ENCODE assay signal across 8 cellular contexts in the genomic region with DNA sequence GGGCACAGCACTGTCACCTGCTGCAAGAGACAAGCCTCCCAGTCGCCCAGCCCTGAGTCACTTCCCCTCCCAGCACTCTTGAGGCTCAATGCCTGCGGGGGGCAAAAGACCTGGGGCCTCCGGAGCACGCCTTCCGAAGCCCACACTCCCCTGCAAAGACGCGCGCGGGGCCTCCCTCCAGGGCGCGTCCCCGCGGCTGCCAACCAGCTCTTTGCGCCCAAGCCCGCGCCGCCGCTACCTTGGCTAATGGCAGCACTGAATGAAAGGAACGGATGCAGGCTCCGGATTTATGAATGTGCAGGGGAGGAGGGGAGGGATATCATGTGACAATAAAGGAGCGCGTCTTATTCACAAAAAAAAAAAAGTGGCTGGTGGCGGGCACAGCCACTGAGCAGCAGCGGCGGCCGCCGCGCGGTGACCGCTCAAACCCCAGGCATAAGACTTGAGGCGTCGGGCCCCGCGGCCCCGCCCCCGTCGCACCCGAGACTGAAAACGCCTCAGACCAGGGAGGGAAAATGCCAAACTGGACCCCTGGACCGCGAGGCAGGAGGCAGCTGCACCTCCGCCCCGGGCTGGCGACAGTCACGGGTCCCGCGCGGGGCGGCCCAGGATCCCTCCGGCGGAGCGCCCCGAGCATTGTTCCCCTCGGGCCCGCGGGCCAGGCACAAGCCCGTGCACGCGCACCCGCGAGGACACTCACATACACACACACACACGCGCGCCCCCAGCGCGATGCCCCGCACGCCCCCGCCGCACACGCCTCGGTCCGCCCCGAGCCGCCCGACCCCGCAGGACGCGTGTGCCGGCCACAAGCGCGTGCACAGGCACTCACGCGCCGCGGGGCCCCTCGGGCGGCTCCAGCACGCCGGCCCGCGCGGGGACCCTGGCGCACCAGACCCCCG. TPM values are rescaled to one million over a fixed set of nuclear protein-coding genes. Genes with fewer than 3 reads are reported as not detected.
DNase-seq lines count a peak whose midpoint lies in the region; ATAC-seq and TF ChIP-seq lines count a peak whose summit lies in the region.

No MANE protein-coding gene starts in this region.

- peaks cover 54% of the 10 kb centered on the region for H3K27me3 Mint-ChIP-seq in activated naive CD8-positive, alpha-beta T cell treated with anti-CD3 and anti-CD28 coated beads, Interleukin-2, amount 50 U/mL, for 24 hours

- H3K4me3 Mint-ChIP-seq in activated naive CD8-positive, alpha-beta T cell treated with anti-CD3 and anti-CD28 coated beads, Interleukin-2, amount 50 U/mL, for 24 hours = peak overlapping the region; percentile 86

- peak; percentile 13; the same call in 1 of the 2 replicates for TF ChIP-seq CTCF in HEK293 (tag by site-specific recombination; IDR thresholded peaks at IDR 0.05)
- TF ChIP-seq CTCF in NB4 (IDR thresholded peaks at IDR 0.05; ENCODE audit: low read depth, low read length) = no peak
- peak in 1 of 2 donors; percentile 22 for TF ChIP-seq CTCF in right atrium auricular region (IDR thresholded peaks at IDR 0.05)
- TF ChIP-seq CTCF in vagina (IDR thresholded peaks at IDR 0.05) = no peak

- TF ChIP-seq POLR2A in NB4 (IDR thresholded peaks at IDR 0.05; ENCODE audit: extremely low read depth, insufficient read length) (no peak), vagina (IDR thresholded peaks at IDR 0.05) (no peak)

- intact Hi-C loops in posterior vena cava (cut with DNase I) (loop anchor here (2.0 to 10.0 kb wide), 3 partner anchors 124 to 136 kb away; no protein-coding TSS in a partner anchor), vagina (cut with DNase I) (loop anchor here (5.0 to 10.0 kb wide), 3 partner anchors 166 to 376 kb away; a partner anchor contains a TSS)

- no peaks in the 10 kb centered on the region for H3K36me3 ChIP-seq in HEK293 (ENCODE audit: control insufficient read depth in 2 of 2, insufficient read depth in 1 of 2, low read length in 2 of 2)
- H3K36me3 ChIP-seq in SK-N-MC (ENCODE audit: insufficient read depth, low read length) = peaks cover 3% of the 10 kb centered on the region; the same call in 1 of the 2 replicates
- no peaks in the 10 kb centered on the region for H3K36me3 ChIP-seq in right atrium auricular region
- no peaks in the 10 kb centered on the region for H3K36me3 ChIP-seq in vagina

- peaks cover 19% of the 10 kb centered on the region for H3K4me1 Mint-ChIP-seq in activated naive CD8-positive, alpha-beta T cell treated with anti-CD3 and anti-CD28 coated beads, Interleukin-2, amount 50 U/mL, for 24 hours

- CTCF ChIA-PET in HEK293 (lab: Yijun Ruan, JAX) = interaction anchor here (0.7 kb wide), 1 partner anchor 74 kb away, joined by 3 read pairs; no protein-coding TSS in a partner anchor

- DNase-seq in Daoy (ENCODE audit: low read depth) = peak; percentile 85
- DNase-seq in NB4 (ENCODE audit: low read depth) = peak; percentile 98
- DNase-seq in SK-N-MC (ENCODE audit: low read depth, low spot score) = no peak
- peak; percentile 63 for DNase-seq in activated naive CD8-positive, alpha-beta T cell treated with anti-CD3 and anti-CD28 coated beads, Interleukin-2, amount 50 U/mL, for 24 hours
- DNase-seq in right atrium auricular region (ENCODE audit: low spot score) = peak; percentile 63
- peak; percentile 84 for DNase-seq in posterior vena cava (ENCODE audit: low spot score)
- DNase-seq in vagina (ENCODE audit: extremely low spot score in 2 of 2) = peak in 1 of 2 donors; percentile 72

- POLR2A ChIA-PET in HEK293 (lab: Yijun Ruan, JAX) = interaction anchor here (0.6 to 2.6 kb wide), 9 partner anchors 9 to 203 kb away, joined by 3 to 14 read pairs (median 4); a partner anchor contains a TSS

- no peaks in the 10 kb centered on the region for H3K36me3 Mint-ChIP-seq in activated naive CD8-positive, alpha-beta T cell treated with anti-CD3 and anti-CD28 coated beads, Interleukin-2, amount 50 U/mL, for 24 hours (ENCODE audit: low read depth)

- peak; percentile 73 for ATAC-seq in activated naive CD8-positive, alpha-beta T cell treated with anti-CD3 and anti-CD28 coated beads, Interleukin-2, amount 50 U/mL, for 24 hours

- H3K9me3 ChIP-seq in HEK293 (ENCODE audit: control insufficient read depth, insufficient read depth, low read depth, low read length) (no peaks in the 10 kb centered on the region), SK-N-MC (ENCODE audit: low read depth, low read length) (no peaks in the 10 kb centered on the region), right atrium auricular region (no peaks in the 10 kb centered on the region), vagina (no peaks in the 10 kb centered on the region)

- H3K27ac Mint-ChIP-seq in activated naive CD8-positive, alpha-beta T cell treated with anti-CD3 and anti-CD28 coated beads, Interleukin-2, amount 50 U/mL, for 24 hours = no peak overlapping the region

- H3K4me1 ChIP-seq in HEK293 (ENCODE audit: control insufficient read depth, insufficient read depth, low read length) (peaks cover 10% of the 10 kb centered on the region), right atrium auricular region (peaks cover 0 to 43% of the 10 kb centered on the region in 2 donors), vagina (peaks cover 32% of the 10 kb centered on the region)

- H3K4me3 ChIP-seq in HEK293 (ENCODE audit: low read depth, low read length) (peak overlapping the region; percentile 83), NB4 (ENCODE audit: low read depth, low read length) (peak overlapping the region; percentile 78), SK-N-MC (peak overlapping the region; percentile 92), right atrium auricular region (peak overlapping the region; percentile 76 to 97), vagina (peak overlapping the region; percentile 73 to 91)

- peak overlapping the region; percentile 73 for H3K9ac ChIP-seq in SK-N-MC (ENCODE audit: insufficient read length)

- H3K27me3 ChIP-seq in right atrium auricular region = no peaks in the 10 kb centered on the region
- H3K27me3 ChIP-seq in vagina = no peaks in the 10 kb centered on the region

- no peaks in the 10 kb centered on the region for H3K9me3 Mint-ChIP-seq in activated naive CD8-positive, alpha-beta T cell treated with anti-CD3 and anti-CD28 coated beads, Interleukin-2, amount 50 U/mL, for 24 hours

- peak overlapping the region; percentile 95 for H3K27ac ChIP-seq in HEK293 (ENCODE audit: extremely low read depth, low read depth, low read length)
- no peak overlapping the region for H3K27ac ChIP-seq in SK-N-MC
- peak overlapping the region; percentile 93 to 97 for H3K27ac ChIP-seq in right atrium auricular region
- peak overlapping the region; percentile 94 for H3K27ac ChIP-seq in vagina

TF ChIP-seq in HEK293, 187 proteins besides CTCF, POLR2A, EP300 and RAD21 (continues in another document):
- TF ChIP-seq, protein P1, sequence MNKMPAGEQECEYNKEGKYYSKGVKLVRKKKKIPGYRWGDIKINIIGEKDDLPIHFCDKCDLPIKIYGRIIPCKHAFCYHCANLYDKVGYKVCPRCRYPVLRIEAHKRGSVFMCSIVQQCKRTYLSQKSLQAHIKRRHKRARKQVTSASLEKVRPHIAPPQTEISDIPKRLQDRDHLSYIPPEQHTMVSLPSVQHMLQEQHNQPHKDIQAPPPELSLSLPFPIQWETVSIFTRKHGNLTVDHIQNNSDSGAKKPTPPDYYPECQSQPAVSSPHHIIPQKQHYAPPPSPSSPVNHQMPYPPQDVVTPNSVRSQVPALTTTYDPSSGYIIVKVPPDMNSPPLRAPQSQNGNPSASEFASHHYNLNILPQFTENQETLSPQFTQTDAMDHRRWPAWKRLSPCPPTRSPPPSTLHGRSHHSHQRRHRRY (tag by site-specific recombination; IDR thresholded peaks at IDR 0.05) = no peak
- no peak for TF ChIP-seq GFI1B (tag by site-specific recombination; IDR thresholded peaks at IDR 0.05)
- TF ChIP-seq ZNF341 (tag by site-specific recombination; IDR thresholded peaks at IDR 0.05; ENCODE audit: low read depth) = peak; percentile 91
- TF ChIP-seq, protein P2, sequence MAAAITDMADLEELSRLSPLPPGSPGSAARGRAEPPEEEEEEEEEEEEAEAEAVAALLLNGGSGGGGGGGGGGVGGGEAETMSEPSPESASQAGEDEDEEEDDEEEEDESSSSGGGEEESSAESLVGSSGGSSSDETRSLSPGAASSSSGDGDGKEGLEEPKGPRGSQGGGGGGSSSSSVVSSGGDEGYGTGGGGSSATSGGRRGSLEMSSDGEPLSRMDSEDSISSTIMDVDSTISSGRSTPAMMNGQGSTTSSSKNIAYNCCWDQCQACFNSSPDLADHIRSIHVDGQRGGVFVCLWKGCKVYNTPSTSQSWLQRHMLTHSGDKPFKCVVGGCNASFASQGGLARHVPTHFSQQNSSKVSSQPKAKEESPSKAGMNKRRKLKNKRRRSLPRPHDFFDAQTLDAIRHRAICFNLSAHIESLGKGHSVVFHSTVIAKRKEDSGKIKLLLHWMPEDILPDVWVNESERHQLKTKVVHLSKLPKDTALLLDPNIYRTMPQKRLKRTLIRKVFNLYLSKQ (tag by site-specific recombination; IDR thresholded peaks at IDR 0.05; ENCODE audit: borderline replicate concordance) = no peak
- TF ChIP-seq ZBTB48 (tag by site-specific recombination; IDR thresholded peaks at IDR 0.05) = no peak; the same call in 1 of the 2 replicates
- TF ChIP-seq ZNF701 (tag by site-specific recombination; IDR thresholded peaks at IDR 0.05) = no peak
- TF ChIP-seq, protein P3, sequence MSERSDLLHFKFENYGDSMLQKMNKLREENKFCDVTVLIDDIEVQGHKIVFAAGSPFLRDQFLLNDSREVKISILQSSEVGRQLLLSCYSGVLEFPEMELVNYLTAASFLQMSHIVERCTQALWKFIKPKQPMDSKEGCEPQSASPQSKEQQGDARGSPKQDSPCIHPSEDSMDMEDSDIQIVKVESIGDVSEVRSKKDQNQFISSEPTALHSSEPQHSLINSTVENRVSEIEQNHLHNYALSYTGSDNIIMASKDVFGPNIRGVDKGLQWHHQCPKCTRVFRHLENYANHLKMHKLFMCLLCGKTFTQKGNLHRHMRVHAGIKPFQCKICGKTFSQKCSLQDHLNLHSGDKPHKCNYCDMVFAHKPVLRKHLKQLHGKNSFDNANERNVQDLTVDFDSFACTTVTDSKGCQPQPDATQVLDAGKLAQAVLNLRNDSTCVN (tag by site-specific recombination; optimal IDR thresholded peaks at IDR 0.05) = peak; percentile 95

RNA-seq across cellular contexts. Expression of a gene that starts 1.6 kb away (rescaled TPM):
- 5.4 and 6.9 TPM in 2 replicates for total RNA-seq in Daoy (2014; rRNA removed; shearing (Covaris generic))
- total RNA-seq in right atrium auricular region = 10 to 100 TPM; 14.7 to 17.3 TPM
- total RNA-seq in posterior vena cava = 10 to 100 TPM; 21.9 to 28.3 TPM
- total RNA-seq in vagina = 18.4 TPM
